ENCODE assay signal across 19 cellular contexts in the genomic region with DNA sequence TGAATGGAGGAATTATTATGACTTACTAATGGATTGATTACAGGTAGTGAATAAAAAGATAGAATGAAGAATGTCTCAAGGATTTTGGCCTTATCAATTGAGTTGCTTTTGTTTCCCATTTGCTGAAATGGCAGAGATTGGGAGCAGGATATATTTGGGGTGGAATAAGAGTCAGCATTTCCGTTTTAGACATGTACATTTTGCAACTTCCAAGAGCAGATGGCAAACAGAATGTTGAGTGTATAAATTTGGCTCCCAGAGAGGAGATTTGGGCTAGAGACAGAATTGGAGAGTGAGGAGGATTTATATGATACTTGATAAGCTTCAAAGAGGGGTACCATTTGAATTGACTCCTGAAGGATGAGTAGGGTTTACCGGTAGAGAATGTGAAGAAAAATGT.
DNase-seq lines count a peak whose midpoint lies in the region; ATAC-seq and TF ChIP-seq lines count a peak whose summit lies in the region.
"Had no signal": no experiment of that assay in that cellular context is flagged by ENCODE, and none has a peak within 500 bp of the region (broad histone marks: within the 10 kb centered on the region; RNA-seq: fewer than 3 reads in every experiment).

No MANE protein-coding gene starts in this region.

- no peaks in the 10 kb centered on the region for H3K79me2 ChIP-seq in mammary epithelial cell (ENCODE audit: insufficient read depth, low read length)

- dilution Hi-C loops in mammary epithelial cell (cut with HindIII; ENCODE audit: low sequenced_read_pairs), result no loop called here

- no peak overlapping the region for H3K27ac ChIP-seq in mammary epithelial cell (ENCODE audit: insufficient read depth, low read depth, low read length)

- BruUV-seq in mammary epithelial cell (replicated peaks; lab: Mats Ljungman, UMichigan), result no TSS peak

- peaks cover 12% of the 10 kb centered on the region for H3K4me1 ChIP-seq in mammary epithelial cell (ENCODE audit: insufficient read depth, low read length)

- no peaks in the 10 kb centered on the region for H3K9me3 ChIP-seq in mammary epithelial cell (replicated peaks; ENCODE audit: insufficient read depth, low read length)
- H3K9me3 ChIP-seq: MG63, SK-N-SH had no signal

- H3K4me2 ChIP-seq in mammary epithelial cell (ENCODE audit: insufficient read depth, low read depth, low read length), result no peak overlapping the region
- H3K4me2 ChIP-seq: SK-N-SH had no signal

- 75% methylated on average over 2 of the region's 2 CpGs for WGBS in mammary epithelial cell (ENCODE audit: low coverage, missing lambda C conversion rate)

- H3K36me3 ChIP-seq in mammary epithelial cell (ENCODE audit: insufficient read depth, low read length), result no peaks in the 10 kb centered on the region
- H3K36me3 ChIP-seq: MG63 had no signal

- H3K27me3 ChIP-seq in mammary epithelial cell (ENCODE audit: insufficient read depth, low read length), result no peaks in the 10 kb centered on the region
- H3K27me3 ChIP-seq: MG63 had no signal

- in situ Hi-C loops in mammary epithelial cell (cut with MboI; ENCODE audit: low sequenced_read_pairs in 2 of 2), result no loop called here

- H3K4me3 ChIP-seq in mammary epithelial cell (replicated peaks in 1 of 3; ENCODE audit: insufficient read depth in 1 of 3, low read depth in 2 of 3, low read length in 3 of 3), result no peak overlapping the region
- H3K4me3 ChIP-seq: MG63 had no signal

- intact Hi-C loops in mammary epithelial cell (cut with micrococcal nuclease), result no loop called here

- no peak overlapping the region for H3K9ac ChIP-seq in mammary epithelial cell (ENCODE audit: insufficient read depth, low read length)
- H3K9ac ChIP-seq: SK-N-SH had no signal

- DNase-seq in HCEC 1CT (peak; percentile 14), fibroblast of gingiva (ENCODE audit: low read depth) (peak; percentile 33), middle frontal gyrus (ENCODE audit: extremely low spot score, low spot score) (peak; percentile 31), putamen (ENCODE audit: low spot score) (no peak), RKO (ENCODE audit: low spot score) (no peak), mammary epithelial cell (no peak)
- DNase-seq: Calu3, DMS79 treated with DMSO at 0.1 percent for 48 hours, H7, HFFc6, IMR-90, KG1, MG63, NCI-H2029, NCI-H446, NCI-H524 treated with DMSO at 0.1 percent for 48 hours, NCI-H774, SK-N-SH had no signal

- CTCF ChIA-PET in mammary epithelial cell (lab: Charles Lee; ENCODE audit: low non-redundant PET), result no interaction called here

- no peak overlapping the region for H2AFZ ChIP-seq in mammary epithelial cell (ENCODE audit: low read depth, low read length)

- H4K20me1 ChIP-seq in mammary epithelial cell (ENCODE audit: insufficient read depth, low read length), result no peaks in the 10 kb centered on the region

- TF ChIP-seq CTCF in mammary epithelial cell (conservative IDR thresholded peaks at IDR 0.05 in 1 of 2, IDR thresholded peaks at IDR 0.05 in 1 of 2; ENCODE audit: extremely low read depth in 1 of 2, insufficient read depth in 1 of 2, low read depth in 1 of 2, low read length in 2 of 2), result no peak

- no peak for ATAC-seq in HG02759 (IDR thresholded peaks at IDR 0.05; ENCODE audit: unreplicated experiment)

Comparison
In these comparisons a context has a peak if more than half of its experiments do, and no peak if none do; other contexts are left out.
1. DNase-seq: peak in HCEC 1CT (single experiment), fibroblast of gingiva (single experiment) and middle frontal gyrus (single experiment); none in putamen (single experiment), RKO (single experiment) and mammary epithelial cell (single experiment).